11 cellular contexts compared by ENCODE assay signal in the genomic region with DNA sequence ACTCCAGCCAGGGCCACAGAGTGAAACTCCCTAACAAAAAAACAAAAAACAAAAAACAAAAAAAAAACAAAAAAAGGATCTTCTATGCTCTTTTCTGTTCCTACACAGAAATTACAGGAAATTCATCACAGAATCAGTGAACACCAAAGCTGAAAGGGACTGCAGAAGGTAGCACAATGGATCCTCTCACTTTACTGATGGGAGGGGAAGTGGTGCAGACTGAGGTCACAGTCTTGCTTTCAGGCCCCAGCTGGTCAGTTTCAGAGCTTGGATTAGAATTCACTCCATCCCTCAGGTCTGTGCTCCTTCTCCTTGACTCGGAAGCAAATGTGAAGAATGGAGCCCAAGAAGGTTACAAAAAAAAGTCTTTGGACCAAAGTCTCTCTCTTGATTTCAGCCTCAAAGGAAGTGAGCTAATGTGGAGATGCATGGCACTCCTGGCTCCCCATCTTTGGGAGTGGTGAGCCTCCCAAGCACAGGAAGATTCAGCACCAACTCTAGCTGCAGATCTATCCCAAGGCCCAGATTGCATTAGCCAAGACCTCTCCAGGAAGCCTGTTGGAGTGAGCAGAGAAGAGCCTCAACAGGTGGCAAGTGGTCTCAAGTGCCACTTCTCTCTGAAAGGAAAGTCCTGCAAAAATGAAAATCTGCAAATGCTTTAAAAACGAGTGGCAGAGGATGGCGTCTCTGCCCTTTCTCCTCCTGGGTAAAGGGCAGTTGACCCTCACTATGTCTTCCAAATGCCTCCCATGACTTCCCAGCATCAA.
DNase-seq lines count a peak whose midpoint lies in the region; ATAC-seq and TF ChIP-seq lines count a peak whose summit lies in the region.
"Had no signal": no experiment of that assay in that cellular context is flagged by ENCODE, and none has a peak within 500 bp of the region (broad histone marks: within the 10 kb centered on the region; RNA-seq: fewer than 3 reads in every experiment).

No MANE protein-coding gene starts in this region.

- peak overlapping the region; percentile 28 for H3K27ac ChIP-seq in DND-41 (ENCODE audit: low read length)
- H3K27ac ChIP-seq in coronary artery: no peak overlapping the region

- no peaks in the 10 kb centered on the region for H3K36me3 ChIP-seq in DND-41 (ENCODE audit: insufficient read depth, low read length)

- peaks cover 44% of the 10 kb centered on the region for H3K4me1 ChIP-seq in DND-41 (ENCODE audit: insufficient read depth, low read length)

- H3K4me2 ChIP-seq in DND-41 (ENCODE audit: insufficient read depth, low read length): peak overlapping the region; percentile 9; the same call in 1 of the 2 replicates

- in situ Hi-C loops in SK-MEL-5 (cut with HindIII; ENCODE audit: low pct_unique_long_range_greater_than_20kb, low sequenced_read_pairs): no loop called here

- no peaks in the 10 kb centered on the region for H3K9me3 ChIP-seq in DND-41 (ENCODE audit: insufficient read depth, low read length, severe bottlenecking)

- H3K4me3 ChIP-seq in DND-41 (ENCODE audit: low read depth in 1 of 2, low read length in 2 of 2) (no peak overlapping the region), coronary artery (no peak overlapping the region)

- H3K9ac ChIP-seq in DND-41 (ENCODE audit: low read depth, low read length): no peak overlapping the region

- no peaks in the 10 kb centered on the region for H3K79me2 ChIP-seq in DND-41 (ENCODE audit: insufficient read depth, low read length)

- no peak for DNase-seq in DND-41
- peak; percentile 27 for DNase-seq in SK-MEL-5 (ENCODE audit: low read depth, low spot score)
- no peak for DNase-seq in NCI-H748 treated with DMSO at 0.1 percent for 48 hours (lab: John Stamatoyannopoulos, UW)
- no peak for DNase-seq in NCI-H128 (lab: John Stamatoyannopoulos, UW; ENCODE audit: unreplicated experiment)
- DNase-seq in coronary artery (ENCODE audit: low spot score): no peak
- DNase-seq: HCEC 1CT; NCI-H2227 treated with DMSO at 0.1 percent for 48 hours; stimulated activated naive CD4-positive, alpha-beta T cell treated with Interleukin-2 at 50 U/mL for 16 hours had no signal

- ATAC-seq in DND-41 (ENCODE audit: insufficient read depth, low read depth): no peak
- ATAC-seq in GM19372 (IDR thresholded peaks at IDR 0.05; ENCODE audit: low read depth, unreplicated experiment): peak; percentile 39
- ATAC-seq in HG03066 (IDR thresholded peaks at IDR 0.05; ENCODE audit: low read depth, unreplicated experiment): peak; percentile 56
- no peak for ATAC-seq in HG03439 (IDR thresholded peaks at IDR 0.05; ENCODE audit: unreplicated experiment)

- no peaks in the 10 kb centered on the region for H4K20me1 ChIP-seq in DND-41 (ENCODE audit: insufficient read depth, low read length)

- H3K27me3 ChIP-seq in DND-41 (ENCODE audit: insufficient read depth, low read length, poor library complexity): no peaks in the 10 kb centered on the region

- H2AFZ ChIP-seq in DND-41 (ENCODE audit: low read depth, low read length): no peak overlapping the region

- TF ChIP-seq CTCF in DND-41 (IDR thresholded peaks at IDR 0.05; ENCODE audit: borderline replicate concordance, extremely low read depth, low read length, poor library complexity, severe bottlenecking): no peak
- TF ChIP-seq CTCF in coronary artery (IDR thresholded peaks at IDR 0.05): no peak

Comparison
In these comparisons a context has a peak if more than half of its experiments do, and no peak if none do; other contexts are left out.
1. ATAC-seq: peak in GM19372 (single experiment) and HG03066 (single experiment); none in DND-41 (single experiment) and HG03439 (single experiment).